In genomic region chr17:78419970-78420820, GRCh38 we compare ENCODE assay signal across 1 cellular context.
TF ChIP-seq lines count a peak whose summit lies in the region.

No MANE protein-coding gene starts in this region.

TF ChIP-seq in IMR-90, 13 proteins besides CTCF, POLR2A, EP300 and RAD21:
- TF ChIP-seq RCOR1 (IDR thresholded peaks at IDR 0.05; ENCODE audit: insufficient replicate concordance, low read length) (no peak), FOS (IDR thresholded peaks at IDR 0.05; ENCODE audit: low read depth, low read length) (no peak), CHD1 (IDR thresholded peaks at IDR 0.05; ENCODE audit: low read depth, low read length) (no peak), SMC3 (IDR thresholded peaks at IDR 0.05; ENCODE audit: low read depth, low read length) (no peak)
